In the genomic region with DNA sequence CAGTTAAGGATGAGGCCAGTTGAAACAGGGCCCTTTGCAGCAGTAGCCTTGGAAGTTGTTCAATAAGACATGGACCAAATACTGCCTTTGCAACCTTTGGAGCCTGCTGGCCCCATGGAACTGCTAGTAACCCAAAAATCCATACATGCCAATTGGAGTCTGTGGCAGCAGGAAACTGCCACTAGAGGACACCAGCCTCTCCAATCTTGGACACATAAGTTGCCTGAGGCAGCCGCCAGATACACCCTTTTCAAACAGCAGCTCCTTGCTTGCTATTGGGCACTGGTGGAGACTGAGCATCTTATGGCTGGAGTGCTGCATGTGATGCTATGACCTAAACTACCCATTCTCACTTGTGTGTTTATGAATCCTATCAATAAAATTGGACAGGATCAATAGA, we compare ENCODE assay signal across 15 cellular contexts. TPM values are rescaled to one million over a fixed set of nuclear protein-coding genes. Genes with fewer than 3 reads are reported as not detected.
DNase-seq lines count a peak whose midpoint lies in the region; ATAC-seq, FAIRE-seq and TF ChIP-seq lines count a peak whose summit lies in the region.
"Had no signal": no experiment of that assay in that cellular context is flagged by ENCODE, and none has a peak within 500 bp of the region (broad histone marks: within the 10 kb centered on the region; RNA-seq: fewer than 3 reads in every experiment).

No MANE protein-coding gene starts in this region.

- BruUV-seq in GM12878 (replicated peaks; lab: Mats Ljungman, UMichigan) (no TSS peak), Calu3 (replicated peaks; lab: Mats Ljungman, UMichigan) (no TSS peak)

- ATAC-seq in GM12878, result peak; percentile 66
- no peak for ATAC-seq in GM18498 (IDR thresholded peaks at IDR 0.05; ENCODE audit: unreplicated experiment)

- 96% methylated on average over 1 of the region's 1 CpG for WGBS in GM12878 (ENCODE audit: insufficient coverage, insufficient replicate concordance, low lambda C conversion rate, missing lambda C conversion rate)

- H3F3A ChIP-seq in Loucy (ENCODE audit: low read depth), result no peaks in the 10 kb centered on the region
- no peaks in the 10 kb centered on the region for H3F3A ChIP-seq in neural progenitor cell (ENCODE audit: low read depth)

- no peaks in the 10 kb centered on the region for H4K20me1 ChIP-seq in Loucy (ENCODE audit: insufficient read depth, low read length, poor library complexity, severe bottlenecking)
- no peaks in the 10 kb centered on the region for H4K20me1 ChIP-seq in GM12878 (ENCODE audit: control insufficient read depth, insufficient read depth)
- H4K20me1 ChIP-seq in neural progenitor cell (ENCODE audit: low read depth), result no peaks in the 10 kb centered on the region

- H2AFZ ChIP-seq in Loucy (ENCODE audit: low read length), result no peak overlapping the region
- no peak overlapping the region for H2AFZ ChIP-seq in GM12878 (ENCODE audit: control insufficient read depth, low read depth, low read length)
- H2AFZ ChIP-seq in neural progenitor cell (replicated peaks), result no peak overlapping the region

- H3K27me3 Mint-ChIP-seq in neural progenitor cell (ENCODE audit: insufficient read depth, low read depth), result peaks cover 3% of the 10 kb centered on the region
- H3K27me3 Mint-ChIP-seq in Calu3 (ENCODE audit: unreplicated experiment), result no peaks in the 10 kb centered on the region

- intact Hi-C loops in GM12878 (cut with micrococcal nuclease; ENCODE audit: unreplicated experiment), result no loop called here
- intact Hi-C loops in Calu3 (cut with micrococcal nuclease; ENCODE audit: unreplicated experiment), result no loop called here

- H3K36me3 ChIP-seq in Loucy (ENCODE audit: insufficient read depth, low read length) (no peaks in the 10 kb centered on the region), GM12878 (ENCODE audit: control insufficient read depth in 2 of 2, insufficient read depth in 2 of 2, low read length in 1 of 2) (no peaks in the 10 kb centered on the region), neural progenitor cell (no peaks in the 10 kb centered on the region)

- RAD21 ChIA-PET in GM12878 (lab: Charles Lee; ENCODE audit: unreplicated experiment), result no interaction called here

- H3K4me1 Mint-ChIP-seq in neural progenitor cell (no peaks in the 10 kb centered on the region), Calu3 (ENCODE audit: low read depth, unreplicated experiment) (no peaks in the 10 kb centered on the region)

- peak; percentile 35; the same call in 1 of the 2 replicates for TF ChIP-seq CTCF in Loucy (conservative IDR thresholded peaks at IDR 0.05; ENCODE audit: low read length)
- TF ChIP-seq CTCF in GM12878 (IDR thresholded peaks at IDR 0.05 in 2 of 3, conservative IDR thresholded peaks at IDR 0.05 in 1 of 3; ENCODE audit: control insufficient read depth in 2 of 3, extremely low read depth in 1 of 3, insufficient read depth in 1 of 3, low read depth in 3 of 3, low read length in 3 of 3), result peak; percentile 11 to 27 (median 17); a peak in 4 of 6 replicates
- TF ChIP-seq CTCF in neural progenitor cell (IDR thresholded peaks at IDR 0.05), result peak; percentile 41
- TF ChIP-seq CTCF in Calu3 (IDR thresholded peaks at IDR 0.05; ENCODE audit: unreplicated experiment), result no peak

- H3K27ac Mint-ChIP-seq in neural progenitor cell, result no peak overlapping the region
- no peak overlapping the region for H3K27ac Mint-ChIP-seq in Calu3 (ENCODE audit: unreplicated experiment)

- H3K79me2 ChIP-seq in Loucy (ENCODE audit: insufficient read depth, low read length) (no peaks in the 10 kb centered on the region), GM12878 (ENCODE audit: control insufficient read depth, insufficient read depth, low read length) (no peaks in the 10 kb centered on the region), neural progenitor cell (ENCODE audit: low read depth) (no peaks in the 10 kb centered on the region)

- H3K27ac ChIP-seq in GM12878 (ENCODE audit: control insufficient read depth, insufficient read depth), result no peak overlapping the region
- no peak overlapping the region for H3K27ac ChIP-seq in neural progenitor cell
- H3K27ac ChIP-seq: SK-N-MC had no signal

- SMC1A ChIA-PET in GM12878 (lab: Charles Lee; ENCODE audit: uncharacterized antibody, unreplicated experiment), result interaction anchor here (0.8 to 1.1 kb wide), 3 partner anchors 9 to 17 kb away, joined by 3 to 4 read pairs (median 3); no protein-coding TSS in a partner anchor

- peak; percentile 21 for DNase-seq in DMS53 (lab: John Stamatoyannopoulos, UW)
- no peak for DNase-seq in DMS53 treated with DMSO at 0.1 percent for 48 hours (lab: John Stamatoyannopoulos, UW; ENCODE audit: unreplicated experiment)
- no peak for DNase-seq in GM12878 (ENCODE audit: low read depth, low spot score)
- peak; percentile 36 for DNase-seq in neural progenitor cell (ENCODE audit: low spot score)
- no peak for DNase-seq in Calu3
- DNase-seq in HuH-7.5 (ENCODE audit: low spot score), result no peak
- DNase-seq: activated CD4-positive, CD25-positive, alpha-beta regulatory T cell; glutamatergic neuron; stimulated activated CD4-positive, alpha-beta T cell treated with anti-CD3 and anti-CD28 coated beads, Interleukin-12 subunit alpha, Interleukin-12 subunit beta, amount 100 ng/mL, for 4 hours had no signal

- POLR2A ChIA-PET in GM12878 (lab: Charles Lee), result no interaction called here

- H3K36me3 Mint-ChIP-seq in neural progenitor cell, result no peaks in the 10 kb centered on the region
- no peaks in the 10 kb centered on the region for H3K36me3 Mint-ChIP-seq in Calu3 (ENCODE audit: insufficient read depth, unreplicated experiment)

- H3K9me2 ChIP-seq in Loucy (replicated peaks; ENCODE audit: low read depth, low read length), result no peaks in the 10 kb centered on the region

- no peaks in the 10 kb centered on the region for H3K4me1 ChIP-seq in Loucy (ENCODE audit: insufficient read depth, low read length, poor library complexity, severe bottlenecking)
- H3K4me1 ChIP-seq in GM12878 (ENCODE audit: control insufficient read depth, insufficient read depth, low read length), result no peaks in the 10 kb centered on the region
- no peaks in the 10 kb centered on the region for H3K4me1 ChIP-seq in neural progenitor cell

- H3K9me3 ChIP-seq in Loucy (ENCODE audit: insufficient read depth, low read depth, low read length) (no peaks in the 10 kb centered on the region), GM12878 (replicated peaks; ENCODE audit: control insufficient read depth, insufficient read depth, low read length) (no peaks in the 10 kb centered on the region), neural progenitor cell (ENCODE audit: low read depth) (no peaks in the 10 kb centered on the region)

- H3K4me3 Mint-ChIP-seq in neural progenitor cell, result no peak overlapping the region
- H3K4me3 Mint-ChIP-seq in Calu3 (ENCODE audit: low read depth, unreplicated experiment), result no peak overlapping the region

- no peak overlapping the region for H3K9ac ChIP-seq in Loucy (ENCODE audit: low read depth, low read length, poor library complexity, severe bottlenecking)
- H3K9ac ChIP-seq in GM12878 (ENCODE audit: control insufficient read depth, insufficient read depth, low read length), result no peak overlapping the region
- no peak overlapping the region for H3K9ac ChIP-seq in neural progenitor cell

- H3K4me2 ChIP-seq in Loucy (ENCODE audit: low read depth, low read length, poor library complexity, severe bottlenecking), result no peak overlapping the region
- H3K4me2 ChIP-seq in GM12878 (ENCODE audit: control insufficient read depth, insufficient read depth), result no peak overlapping the region
- H3K4me2 ChIP-seq in neural progenitor cell, result no peak overlapping the region

- FAIRE-seq in GM12878 (lab: Jason Lieb, UNC), result no peak
- FAIRE-seq: A204.1 had no signal

- H3K27me3 ChIP-seq in Loucy (ENCODE audit: insufficient read depth, low read length, poor library complexity, severe bottlenecking) (no peaks in the 10 kb centered on the region), GM12878 (replicated peaks in 1 of 2; ENCODE audit: control insufficient read depth in 2 of 2, insufficient read depth in 2 of 2, low read length in 1 of 2) (no peaks in the 10 kb centered on the region; a peak in 1 of 4 replicates), neural progenitor cell (no peaks in the 10 kb centered on the region)

- H3K4me3 ChIP-seq in Loucy (ENCODE audit: low read length, poor library complexity, severe bottlenecking), result no peak overlapping the region
- H3K4me3 ChIP-seq in GM12878, result no peak overlapping the region
- H3K4me3 ChIP-seq in neural progenitor cell, result no peak overlapping the region
- H3K4me3 ChIP-seq: SK-N-MC had no signal

- no peak for TF ChIP-seq POLR2A in GM12878 (IDR thresholded peaks at IDR 0.05; ENCODE audit: low read depth, low read length)

- no peak for TF ChIP-seq RAD21 in GM12878 (IDR thresholded peaks at IDR 0.05; ENCODE audit: insufficient read depth, low read depth, low read length)

- H3K9me3 Mint-ChIP-seq in neural progenitor cell (no peaks in the 10 kb centered on the region), Calu3 (ENCODE audit: low read depth, unreplicated experiment) (no peaks in the 10 kb centered on the region)

- CTCF ChIA-PET in GM12878 (lab: Yijun Ruan, JAX), result no interaction called here
- CTCF ChIA-PET in Calu3 (lab: Charles Lee), result no interaction called here

- in situ Hi-C loops in GM12878 (cut with MboI), result no loop called here

- TF ChIP-seq EP300 in GM12878 (IDR thresholded peaks at IDR 0.05; ENCODE audit: borderline replicate concordance in 1 of 2, control insufficient read depth in 1 of 2, low read depth in 2 of 2, low read length in 2 of 2), result no peak

RNA-seq across cellular contexts. Expression of a gene that starts 14.8 kb away (rescaled TPM):
- 88.9 and 91.1 TPM in 2 replicates for total RNA-seq in GM12878 (2013; cell fraction: nucleolus; rRNA removed)
- total RNA-seq in GM12878 (2014; rRNA removed), result 168 and 206 TPM in 2 replicates
- 217 and 228 TPM in 2 replicates for total RNA-seq in GM12878 (2014; rRNA removed; fragmentation: Illumina TruSeq; extraction: Trizol)
- total RNA-seq in GM12878 (2021), result 134 and 135 TPM in 2 replicates
- 145 TPM for polyA plus RNA-seq in GM12878 (2011; ENCODE audit: low read depth)
- polyA plus RNA-seq in GM12878 (2011; rRNA removed), result 202 and 218 TPM in 2 replicates
- polyA plus RNA-seq in GM12878 (2011; cell fraction: cytosol; rRNA removed), result 140 and 153 TPM in 2 replicates
- 109 and 118 TPM in 2 replicates for polyA plus RNA-seq in GM12878 (2011; cell fraction: nucleus; rRNA removed)
- 148 and 170 TPM in 2 replicates for polyA plus RNA-seq in GM12878 (2012)
- 210 and 227 TPM in 2 replicates for polyA plus RNA-seq in GM12878 (2014; fragmentation: Illumina TruSeq; extraction: Trizol)
- polyA plus RNA-seq in GM12878 (2014; fragmentation: Nextera tagmentation; extraction: Ambion mirVana), result 100 to 1,000 TPM; 153 to 206 TPM
- polyA plus RNA-seq in GM12878 (2014; rRNA removed), result 131 and 154 TPM in 2 replicates
- polyA plus RNA-seq in GM12878 (2016; fragmentation: Nextera tagmentation; extraction: Ambion mirVana), result 100 to 1,000 TPM; 245 to 249 TPM
- 141 and 160 TPM in 2 replicates for polyA minus RNA-seq in GM12878 (2011; rRNA and poly(A)+ RNA removed)
- 60.9 and 81.1 TPM in 2 replicates for polyA minus RNA-seq in GM12878 (2011; cell fraction: cytosol; rRNA and poly(A)+ RNA removed)
- 52.6 and 83.4 TPM in 2 replicates for polyA minus RNA-seq in GM12878 (2011; cell fraction: nucleus; rRNA and poly(A)+ RNA removed)
- total RNA-seq in neural progenitor cell (ENCODE audit: low replicate concordance), result 48.3 and 58.3 TPM in 2 replicates
- total RNA-seq in Calu3 (2022), result 70.6 and 123 TPM in 2 replicates

RNA-seq across cellular contexts. Expression of a gene that starts 47.2 kb away (rescaled TPM):
- not detected in 2 replicates for total RNA-seq in GM12878 (2013; cell fraction: nucleolus; rRNA removed)
- total RNA-seq in GM12878 (2014; rRNA removed) (not detected in 2 replicates), GM12878 (2014; rRNA removed; fragmentation: Illumina TruSeq; extraction: Trizol) (not detected in 2 replicates), GM12878 (2021) (not detected in 2 replicates), neural progenitor cell (ENCODE audit: low replicate concordance) (not detected in 2 replicates), Calu3 (2022) (not detected in 2 replicates)
- polyA plus RNA-seq in GM12878 (2011; ENCODE audit: low read depth), result not detected
- polyA plus RNA-seq in GM12878 (2011; rRNA removed) (not detected in 2 replicates), GM12878 (2014; fragmentation: Illumina TruSeq; extraction: Trizol) (not detected in 2 replicates), GM12878 (2014; fragmentation: Nextera tagmentation; extraction: Ambion mirVana) (not detected), GM12878 (2014; rRNA removed) (not detected in 2 replicates), GM12878 (2016; fragmentation: Nextera tagmentation; extraction: Ambion mirVana) (not detected)
- not detected in 2 replicates for polyA plus RNA-seq in GM12878 (2011; cell fraction: cytosol; rRNA removed)
- not detected in 2 replicates for polyA plus RNA-seq in GM12878 (2011; cell fraction: nucleus; rRNA removed)
- not detected in 2 replicates for polyA plus RNA-seq in GM12878 (2012)
- polyA minus RNA-seq in GM12878 (2011; rRNA and poly(A)+ RNA removed), result not detected in 2 replicates
- not detected in 2 replicates for polyA minus RNA-seq in GM12878 (2011; cell fraction: cytosol; rRNA and poly(A)+ RNA removed)
- polyA minus RNA-seq in GM12878 (2011; cell fraction: nucleus; rRNA and poly(A)+ RNA removed), result not detected in 2 replicates
- total RNA-seq: LHCN-M2, NCI-H460 had no signal

RNA-seq across cellular contexts. Expression of a gene that starts 50.3 kb away (rescaled TPM):
- total RNA-seq in GM12878 (2013; cell fraction: nucleolus; rRNA removed), result 4.9 and 6.3 TPM in 2 replicates
- total RNA-seq in GM12878 (2014; rRNA removed) (3.1 and 6.2 TPM in 2 replicates), GM12878 (2014; rRNA removed; fragmentation: Illumina TruSeq; extraction: Trizol) (8.0 and 10.0 TPM in 2 replicates), GM12878 (2021) (17.5 and 17.6 TPM in 2 replicates), neural progenitor cell (ENCODE audit: low replicate concordance) (22.4 and 44.1 TPM in 2 replicates), Calu3 (2022) (24.8 and 25.8 TPM in 2 replicates)
- polyA plus RNA-seq in GM12878 (2011; ENCODE audit: low read depth), result 6.1 TPM
- polyA plus RNA-seq in GM12878 (2011; rRNA removed) (8.6 and 8.7 TPM in 2 replicates), GM12878 (2014; fragmentation: Illumina TruSeq; extraction: Trizol) (9.1 and 13.6 TPM in 2 replicates), GM12878 (2014; fragmentation: Nextera tagmentation; extraction: Ambion mirVana) (1 to 10 TPM; 3.0 to 8.2 TPM), GM12878 (2014; rRNA removed) (18.0 and 25.9 TPM in 2 replicates), GM12878 (2016; fragmentation: Nextera tagmentation; extraction: Ambion mirVana) (10 to 100 TPM; 26.7 to 27.7 TPM)
- polyA plus RNA-seq in GM12878 (2011; cell fraction: cytosol; rRNA removed), result 8.6 and 10.1 TPM in 2 replicates
- polyA plus RNA-seq in GM12878 (2011; cell fraction: nucleus; rRNA removed), result 4.9 and 5.3 TPM in 2 replicates
- 9.6 and 10.1 TPM in 2 replicates for polyA plus RNA-seq in GM12878 (2012)
- 9.6 and 9.8 TPM in 2 replicates for polyA minus RNA-seq in GM12878 (2011; rRNA and poly(A)+ RNA removed)
- polyA minus RNA-seq in GM12878 (2011; cell fraction: cytosol; rRNA and poly(A)+ RNA removed), result 2.7 and 4.3 TPM in 2 replicates
- polyA minus RNA-seq in GM12878 (2011; cell fraction: nucleus; rRNA and poly(A)+ RNA removed), result 2.3 and 3.0 TPM in 2 replicates

RNA-seq across cellular contexts. Expression of a gene that starts 52.3 kb away (rescaled TPM):
- total RNA-seq in GM12878 (2013; cell fraction: nucleolus; rRNA removed), result 59.3 and 62.7 TPM in 2 replicates
- total RNA-seq in GM12878 (2014; rRNA removed), result 19.3 and 19.9 TPM in 2 replicates
- total RNA-seq in GM12878 (2014; rRNA removed; fragmentation: Illumina TruSeq; extraction: Trizol), result 46.2 and 56.0 TPM in 2 replicates
- total RNA-seq in GM12878 (2021), result 71.4 and 72.7 TPM in 2 replicates
- 10.9 TPM for polyA plus RNA-seq in GM12878 (2011; ENCODE audit: low read depth)
- polyA plus RNA-seq in GM12878 (2011; rRNA removed), result 48.0 and 54.6 TPM in 2 replicates
- polyA plus RNA-seq in GM12878 (2011; cell fraction: cytosol; rRNA removed), result 17.8 and 21.4 TPM in 2 replicates
- polyA plus RNA-seq in GM12878 (2011; cell fraction: nucleus; rRNA removed), result 20.1 and 22.0 TPM in 2 replicates
- 48.2 and 54.3 TPM in 2 replicates for polyA plus RNA-seq in GM12878 (2012)
- polyA plus RNA-seq in GM12878 (2014; fragmentation: Illumina TruSeq; extraction: Trizol), result 18.6 and 22.6 TPM in 2 replicates
- 10 to 100 TPM; 44.4 to 77.4 TPM for polyA plus RNA-seq in GM12878 (2014; fragmentation: Nextera tagmentation; extraction: Ambion mirVana)
- 32.6 and 51.7 TPM in 2 replicates for polyA plus RNA-seq in GM12878 (2014; rRNA removed)
- polyA plus RNA-seq in GM12878 (2016; fragmentation: Nextera tagmentation; extraction: Ambion mirVana), result 10 to 100 TPM; 64.5 to 71.0 TPM
- 17.3 and 21.6 TPM in 2 replicates for polyA minus RNA-seq in GM12878 (2011; rRNA and poly(A)+ RNA removed)
- 19.1 and 33.7 TPM in 2 replicates for polyA minus RNA-seq in GM12878 (2011; cell fraction: cytosol; rRNA and poly(A)+ RNA removed)
- polyA minus RNA-seq in GM12878 (2011; cell fraction: nucleus; rRNA and poly(A)+ RNA removed), result 19.0 and 25.4 TPM in 2 replicates
- total RNA-seq in neural progenitor cell (ENCODE audit: low replicate concordance), result 38.6 and 45.8 TPM in 2 replicates
- total RNA-seq in Calu3 (2022), result 27.2 and 33.3 TPM in 2 replicates

Comparison
In these comparisons a context has a peak if more than half of its experiments do, and no peak if none do; other contexts are left out.
1. DNase-seq: peak in DMS53 (single experiment) and neural progenitor cell (single experiment); none in DMS53 treated with DMSO at 0.1 percent for 48 hours (single experiment), GM12878 (single experiment), Calu3 (single experiment) and HuH-7.5 (single experiment).